In genomic region chr7:127863082-127863481, GRCh38 we compare ENCODE assay signal across 17 cellular contexts.
DNase-seq lines count a peak whose midpoint lies in the region; ATAC-seq and TF ChIP-seq lines count a peak whose summit lies in the region.
"Had no signal": no experiment of that assay in that cellular context is flagged by ENCODE, and none has a peak within 500 bp of the region (broad histone marks: within the 10 kb centered on the region; RNA-seq: fewer than 3 reads in every experiment).

No MANE protein-coding gene starts in this region.

- no peak overlapping the region for H2AFZ ChIP-seq in neural cell (ENCODE audit: low read depth, low read length)
- H2AFZ ChIP-seq in neuronal stem cell (ENCODE audit: low read length), result no peak overlapping the region

- H2BK120ac ChIP-seq in neuronal stem cell (ENCODE audit: low read depth, low read length), result no peak overlapping the region

- no peaks in the 10 kb centered on the region for H3K79me1 ChIP-seq in neuronal stem cell (ENCODE audit: low read depth, low read length)

- H2BK15ac ChIP-seq in neuronal stem cell (ENCODE audit: low read length), result no peak overlapping the region

- POLR2A ChIA-PET in HEK293 (lab: Yijun Ruan, JAX), result no interaction called here

- no peak overlapping the region for H3K27ac ChIP-seq in HEK293 (ENCODE audit: extremely low read depth, low read depth, low read length)
- no peak overlapping the region for H3K27ac ChIP-seq in neural cell (ENCODE audit: low read length)
- no peak overlapping the region for H3K27ac ChIP-seq in neuronal stem cell (replicated peaks; ENCODE audit: low read length)
- H3K27ac ChIP-seq: BLaER1, C4-2B had no signal

- H3K18ac ChIP-seq in neuronal stem cell (ENCODE audit: low read length), result no peak overlapping the region

- no peaks in the 10 kb centered on the region for H3K4me1 ChIP-seq in HEK293 (ENCODE audit: control insufficient read depth, insufficient read depth, low read length)
- peaks cover 0 to 5% of the 10 kb centered on the region in 2 donors for H3K4me1 ChIP-seq in neuronal stem cell (ENCODE audit: control insufficient read depth in 2 of 2, insufficient read depth in 1 of 2, low read depth in 1 of 2, low read length in 2 of 2)

- H3K9me3 ChIP-seq in HEK293 (ENCODE audit: control insufficient read depth, insufficient read depth, low read depth, low read length), result no peaks in the 10 kb centered on the region
- H3K9me3 ChIP-seq in neural cell (ENCODE audit: low read length), result no peaks in the 10 kb centered on the region
- H3K9me3 ChIP-seq in neuronal stem cell (replicated peaks in 1 of 2; ENCODE audit: control insufficient read depth in 2 of 2, insufficient read depth in 1 of 2, low read depth in 1 of 2, low read length in 2 of 2), result no peaks in the 10 kb centered on the region

- H3K4me3 ChIP-seq in HEK293 (ENCODE audit: low read depth, low read length), result no peak overlapping the region
- H3K4me3 ChIP-seq in choroid plexus epithelial cell (ENCODE audit: low read depth, low read length), result no peak overlapping the region
- H3K4me3 ChIP-seq in neural cell (ENCODE audit: low read length), result no peak overlapping the region
- no peak overlapping the region for H3K4me3 ChIP-seq in neuronal stem cell (ENCODE audit: low read length in 2 of 2)
- H3K4me3 ChIP-seq: BLaER1 had no signal

- no peaks in the 10 kb centered on the region for H3K79me2 ChIP-seq in neural cell (replicated peaks; ENCODE audit: insufficient read depth, low read length)

- no peaks in the 10 kb centered on the region for H3K36me3 ChIP-seq in HEK293 (ENCODE audit: control insufficient read depth in 2 of 2, insufficient read depth in 1 of 2, low read length in 2 of 2)
- no peaks in the 10 kb centered on the region for H3K36me3 ChIP-seq in neural cell (ENCODE audit: insufficient read depth, low read length)
- H3K36me3 ChIP-seq in neuronal stem cell (replicated peaks in 1 of 2; ENCODE audit: control insufficient read depth in 2 of 2, insufficient read depth in 2 of 2, low read length in 2 of 2), result peaks cover 0 to 4% of the 10 kb centered on the region in 2 donors

- H3K27me3 ChIP-seq in neural cell (ENCODE audit: insufficient read depth, low read depth, low read length), result no peaks in the 10 kb centered on the region
- H3K27me3 ChIP-seq in neuronal stem cell (ENCODE audit: control insufficient read depth in 3 of 3, insufficient read depth in 3 of 3, low read depth in 1 of 3, low read length in 3 of 3), result no peaks in the 10 kb centered on the region
- H3K27me3 ChIP-seq: BLaER1 had no signal

- H3K23ac ChIP-seq in neuronal stem cell (ENCODE audit: low read depth, low read length, poor library complexity), result no peak overlapping the region

- TF ChIP-seq CTCF in HEK293 (tag by site-specific recombination; IDR thresholded peaks at IDR 0.05), result no peak
- no peak for TF ChIP-seq CTCF in choroid plexus epithelial cell (conservative IDR thresholded peaks at IDR 0.05; ENCODE audit: low read depth, low read length)
- TF ChIP-seq CTCF in neural cell (IDR thresholded peaks at IDR 0.05; ENCODE audit: poor library complexity, severe bottlenecking), result no peak

- H3K4ac ChIP-seq in neuronal stem cell (ENCODE audit: low read length), result no peak overlapping the region

- no CpG with 5 or more reads among the region's 3 CpGs for WGBS in neuronal stem cell (ENCODE audit: extremely low coverage in 2 of 2, insufficient read length in 2 of 2, insufficient replicate concordance in 1 of 2), 2 donors

- H3K9me2 ChIP-seq in neural cell (ENCODE audit: insufficient read depth, low read length), result no peaks in the 10 kb centered on the region

- no peak overlapping the region for H3K9ac ChIP-seq in neural cell (ENCODE audit: low read length)
- no peak overlapping the region for H3K9ac ChIP-seq in neuronal stem cell (ENCODE audit: low read depth, low read length, poor library complexity)
- H3K9ac ChIP-seq: BLaER1 had no signal

- H4K20me1 ChIP-seq in neural cell (ENCODE audit: insufficient read depth), result no peaks in the 10 kb centered on the region

- H4K8ac ChIP-seq in neuronal stem cell (ENCODE audit: low read depth, low read length), result no peak overlapping the region

- no peak overlapping the region for H3K14ac ChIP-seq in neuronal stem cell (ENCODE audit: low read length)

- H3K4me2 ChIP-seq in neural cell (ENCODE audit: low read length) (no peak overlapping the region), neuronal stem cell (ENCODE audit: insufficient read depth, low read length, poor library complexity, severe bottlenecking) (no peak overlapping the region)
- H3K4me2 ChIP-seq: BLaER1 had no signal

- ATAC-seq in HG03045 (IDR thresholded peaks at IDR 0.05; ENCODE audit: unreplicated experiment), result no peak
- ATAC-seq: CD8-positive, alpha-beta T cell had no signal

- no peak for TF ChIP-seq RAD21 in neural cell (conservative IDR thresholded peaks at IDR 0.05)

- no peak overlapping the region for H2BK5ac ChIP-seq in neuronal stem cell (ENCODE audit: low read length)

- H3F3A ChIP-seq in neural cell (ENCODE audit: insufficient read depth, low read length, poor library complexity, severe bottlenecking), result no peaks in the 10 kb centered on the region

- DNase-seq in NCI-H2171 treated with DMSO at 0.1 percent for 48 hours (lab: John Stamatoyannopoulos, UW), result peak; percentile 11
- DNase-seq in NCI-H2171 (lab: John Stamatoyannopoulos, UW), result no peak
- peak; percentile 41 for DNase-seq in choroid plexus epithelial cell (ENCODE audit: low read depth)
- DNase-seq in islet precursor cell, result no peak
- no peak for DNase-seq in neuronal stem cell (ENCODE audit: low spot score)
- DNase-seq: CD4-positive, CD25-positive, alpha-beta regulatory T cell; CD8-positive, alpha-beta T cell; DMS153; DND-41; GOT3; H7; HCEC 1CT had no signal

- no peak overlapping the region for H2BK12ac ChIP-seq in neuronal stem cell (ENCODE audit: low read length)

- CTCF ChIA-PET in HEK293 (lab: Yijun Ruan, JAX), result interaction anchor here (0.7 kb wide), 1 partner anchor 457 kb away, joined by 3 read pairs; no protein-coding TSS in a partner anchor

- no peak overlapping the region for H2AK5ac ChIP-seq in neuronal stem cell (ENCODE audit: low read depth, low read length)

- H4K91ac ChIP-seq in neuronal stem cell (ENCODE audit: low read depth, low read length, poor library complexity), result no peak overlapping the region

- no peak for TF ChIP-seq EP300 in neural cell (conservative IDR thresholded peaks at IDR 0.05; ENCODE audit: poor library complexity, severe bottlenecking)

TF ChIP-seq in HEK293, 187 proteins besides CTCF, POLR2A, EP300 and RAD21:
- TF ChIP-seq ZIC2 (tag by site-specific recombination; IDR thresholded peaks at IDR 0.05) (peak; percentile 82), ZNF654 (tag by site-specific recombination; IDR thresholded peaks at IDR 0.05; ENCODE audit: low read depth) (no peak)

TF ChIP-seq in neural cell, 6 proteins besides CTCF, POLR2A, EP300 and RAD21:
- TF ChIP-seq MXI1 (conservative IDR thresholded peaks at IDR 0.05; ENCODE audit: poor library complexity, severe bottlenecking), result no peak
- TF ChIP-seq SMC3 (conservative IDR thresholded peaks at IDR 0.05; ENCODE audit: poor library complexity), result no peak
- TF ChIP-seq TAF1 (IDR thresholded peaks at IDR 0.05; ENCODE audit: low read depth), result no peak
- no peak for TF ChIP-seq EZH2 (IDR thresholded peaks at IDR 0.05; ENCODE audit: borderline replicate concordance, insufficient read depth, low read length, poor library complexity, severe bottlenecking)
- peak; percentile 58 for TF ChIP-seq POLR2AphosphoS5 (IDR thresholded peaks at IDR 0.05)
- no peak for TF ChIP-seq REST (IDR thresholded peaks at IDR 0.05; ENCODE audit: borderline replicate concordance)

Comparison
In these comparisons a context has a peak if more than half of its experiments do, and no peak if none do; other contexts are left out.
1. DNase-seq: peak in NCI-H2171 treated with DMSO at 0.1 percent for 48 hours (single experiment) and choroid plexus epithelial cell (single experiment); none in NCI-H2171 (single experiment), islet precursor cell (single experiment) and neuronal stem cell (single experiment).